8 cellular contexts compared by ENCODE assay signal in the genomic region with DNA sequence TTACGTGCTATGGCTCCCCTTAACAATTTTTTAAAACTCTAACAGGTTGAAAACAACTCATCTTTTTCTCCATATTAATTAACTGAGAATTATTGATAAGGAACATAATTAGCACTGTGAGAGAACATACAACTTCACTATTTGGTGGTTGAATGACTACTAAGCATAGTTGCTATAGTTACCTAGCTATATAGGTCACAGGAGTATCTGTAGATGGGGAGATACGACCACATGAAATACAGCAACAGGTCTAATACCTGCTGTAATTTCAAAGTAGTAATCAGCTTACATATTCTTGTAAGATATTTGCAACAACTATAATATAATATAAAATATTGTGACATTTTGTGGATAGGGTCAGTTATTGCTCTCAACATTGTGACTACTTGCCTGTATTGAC.
"Had no signal": no experiment of that assay in that cellular context is flagged by ENCODE, and none has a peak within 500 bp of the region (broad histone marks: within the 10 kb centered on the region; RNA-seq: fewer than 3 reads in every experiment).

No MANE protein-coding gene starts in this region.

- H3K4me3 Mint-ChIP-seq: IgD-negative memory B cell had no signal

- ATAC-seq: HepG2 had no signal

- H3K4me1 Mint-ChIP-seq: IgD-negative memory B cell had no signal

- H3K27ac ChIP-seq: HL-60, KMS-11 had no signal

- H3K27ac Mint-ChIP-seq: IgD-negative memory B cell had no signal

- H3K9ac ChIP-seq: KMS-11 had no signal

- H3K36me3 Mint-ChIP-seq: IgD-negative memory B cell had no signal

- DNase-seq: IMR-90, KBM-7, KG1 had no signal

- H3K4me2 ChIP-seq: KMS-11 had no signal

- FAIRE-seq: HepG2, HTR-8/SVneo had no signal
